8 cellular contexts compared by ENCODE assay signal in the genomic region with DNA sequence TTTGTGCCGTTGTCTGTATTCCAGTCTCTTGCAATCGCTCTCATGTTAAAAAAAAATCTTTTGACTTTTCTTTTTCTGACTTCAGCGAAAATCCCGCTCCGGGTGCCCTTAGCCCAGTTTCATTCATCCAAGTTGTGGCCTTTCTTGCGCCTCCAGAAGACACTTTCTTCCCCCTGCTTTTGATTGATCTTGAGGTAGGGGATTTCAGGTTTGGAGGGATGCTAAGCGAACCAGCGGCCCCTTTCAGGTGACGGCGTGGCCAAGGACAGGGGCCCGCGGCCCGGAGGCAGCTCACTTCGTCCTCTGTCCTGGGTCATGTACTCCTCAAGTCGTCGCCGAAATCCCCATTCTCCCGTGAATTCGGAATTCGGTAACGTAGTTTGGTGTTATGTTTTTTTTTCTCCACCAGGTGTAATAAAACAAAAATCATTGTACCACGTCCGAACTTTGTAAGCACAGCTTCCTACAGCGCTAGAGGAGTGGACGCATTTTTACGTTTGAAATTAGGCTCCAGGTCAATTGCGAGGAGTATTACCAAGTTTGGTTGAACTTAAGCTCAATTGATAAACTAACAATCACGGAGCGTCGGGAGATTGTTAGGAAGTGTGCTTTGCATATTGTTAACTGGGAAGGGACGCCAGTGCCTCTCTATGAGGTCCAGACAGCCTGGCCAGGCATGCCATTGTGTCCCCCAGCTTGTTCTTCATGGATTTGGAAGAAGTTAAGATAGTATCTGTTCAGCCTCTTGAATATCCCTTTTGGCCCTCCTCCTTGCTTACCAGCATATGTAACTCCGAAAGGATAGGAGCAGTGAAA. TPM values are rescaled to one million over a fixed set of nuclear protein-coding genes. Genes with fewer than 3 reads are reported as not detected.
A peak's percentile ranks its signal among the peaks of the same experiment; 100 is the strongest.
DNase-seq lines count a peak whose midpoint lies in the region; ATAC-seq and TF ChIP-seq lines count a peak whose summit lies in the region.

No MANE protein-coding gene starts in this region.

- H3K4me2 ChIP-seq in mammary epithelial cell (ENCODE audit: insufficient read depth, low read depth, low read length) = peak overlapping the region; percentile 93

- peak overlapping the region; percentile 72 for H3K27ac ChIP-seq in mammary epithelial cell (ENCODE audit: insufficient read depth, low read depth, low read length)
- peak overlapping the region; percentile 77 to 95 for H3K27ac ChIP-seq in lung (ENCODE audit: low read depth in 1 of 2, low read length in 1 of 2)
- peak overlapping the region; percentile 48 for H3K27ac ChIP-seq in upper lobe of right lung

- ATAC-seq in lung (ENCODE audit: insufficient read depth, low FRiP score) (no peak), upper lobe of right lung (no peak), esophagus mucosa (no peak)

- TF ChIP-seq CTCF in mammary epithelial cell (conservative IDR thresholded peaks at IDR 0.05 in 1 of 2, IDR thresholded peaks at IDR 0.05 in 1 of 2; ENCODE audit: extremely low read depth in 1 of 2, insufficient read depth in 1 of 2, low read depth in 1 of 2, low read length in 2 of 2) (peak; percentile 5 to 6), lung (IDR thresholded peaks at IDR 0.05; ENCODE audit: control extremely low read depth, extremely low read depth) (no peak), upper lobe of right lung (IDR thresholded peaks at IDR 0.05) (no peak)

- H2AFZ ChIP-seq in mammary epithelial cell (ENCODE audit: low read depth, low read length) = peak overlapping the region; percentile 87

- H3K9me3 ChIP-seq in MG63 = no peaks in the 10 kb centered on the region
- H3K9me3 ChIP-seq in mammary epithelial cell (replicated peaks; ENCODE audit: insufficient read depth, low read length) = no peaks in the 10 kb centered on the region
- no peaks in the 10 kb centered on the region for H3K9me3 ChIP-seq in lung (ENCODE audit: control insufficient read depth in 2 of 2, insufficient read depth in 1 of 2, low read length in 1 of 2)
- no peaks in the 10 kb centered on the region for H3K9me3 ChIP-seq in upper lobe of right lung

- H4K20me1 ChIP-seq in mammary epithelial cell (ENCODE audit: insufficient read depth, low read length) = no peaks in the 10 kb centered on the region

- WGBS in mammary epithelial cell (ENCODE audit: low coverage, missing lambda C conversion rate) = 5% methylated on average over 28 of the region's 32 CpGs
- WGBS in lung, 2 donors = 27 to 44% methylated on average over 32 of the region's 32 CpGs

- H3K4me1 ChIP-seq in mammary epithelial cell (ENCODE audit: insufficient read depth, low read length) (peaks cover 21% of the 10 kb centered on the region), lung (ENCODE audit: control insufficient read depth in 2 of 2, insufficient read depth in 2 of 2, low read length in 2 of 2) (peaks cover 5 to 23% of the 10 kb centered on the region in 2 donors), upper lobe of right lung (peaks cover 26% of the 10 kb centered on the region)

- peak; percentile 9 for DNase-seq in EH (ENCODE audit: low read depth)
- no peak for DNase-seq in MG63
- peak; percentile 38 for DNase-seq in mammary epithelial cell
- no peak for DNase-seq in lung (ENCODE audit: low spot score)
- DNase-seq in upper lobe of right lung = no peak
- no peak for DNase-seq in D341Med (ENCODE audit: low spot score)
- DNase-seq in activated CD4-positive, CD25-positive, alpha-beta regulatory T cell (lab: John Stamatoyannopoulos, UW) = no peak

- no peaks in the 10 kb centered on the region for H3K27me3 ChIP-seq in MG63
- H3K27me3 ChIP-seq in mammary epithelial cell (ENCODE audit: insufficient read depth, low read length) = no peaks in the 10 kb centered on the region
- H3K27me3 ChIP-seq in lung (ENCODE audit: control insufficient read depth, insufficient read depth) = no peaks in the 10 kb centered on the region
- no peaks in the 10 kb centered on the region for H3K27me3 ChIP-seq in upper lobe of right lung

- in situ Hi-C loops in mammary epithelial cell (cut with MboI; ENCODE audit: low sequenced_read_pairs in 2 of 2) = no loop called here

- H3K36me3 ChIP-seq in MG63 (peaks cover 29% of the 10 kb centered on the region), mammary epithelial cell (ENCODE audit: insufficient read depth, low read length) (no peaks in the 10 kb centered on the region), lung (ENCODE audit: control insufficient read depth in 2 of 2, insufficient read depth in 2 of 2, low read length in 2 of 2) (peaks cover 0 to 1% of the 10 kb centered on the region in 2 donors), upper lobe of right lung (no peaks in the 10 kb centered on the region)

- peak overlapping the region; percentile 72 for H3K4me3 ChIP-seq in MG63
- peak overlapping the region; percentile 88 to 90 (median 88) for H3K4me3 ChIP-seq in mammary epithelial cell (replicated peaks in 1 of 3; ENCODE audit: insufficient read depth in 1 of 3, low read depth in 2 of 3, low read length in 3 of 3)
- peak overlapping the region; percentile 91 for H3K4me3 ChIP-seq in lung
- H3K4me3 ChIP-seq in upper lobe of right lung = peak overlapping the region; percentile 62

- peaks cover 49% of the 10 kb centered on the region for H3K79me2 ChIP-seq in mammary epithelial cell (ENCODE audit: insufficient read depth, low read length)

- H3K9ac ChIP-seq in mammary epithelial cell (ENCODE audit: insufficient read depth, low read length) = peak overlapping the region; percentile 91

- BruUV-seq in mammary epithelial cell (replicated peaks; lab: Mats Ljungman, UMichigan) = TSS peak; percentile 33

- intact Hi-C loops in mammary epithelial cell (cut with micrococcal nuclease) (loop anchor here (2.0 to 10.0 kb wide), 6 partner anchors 38 to 170 kb away; no protein-coding TSS in a partner anchor), upper lobe of right lung (cut with DNase I) (no loop called here)

- CTCF ChIA-PET in mammary epithelial cell (lab: Charles Lee; ENCODE audit: low non-redundant PET) = interaction anchor here (0.6 to 0.7 kb wide), 2 partner anchors 39 to 273 kb away, joined by 3 to 4 read pairs; no protein-coding TSS in a partner anchor

- dilution Hi-C loops in mammary epithelial cell (cut with HindIII; ENCODE audit: low sequenced_read_pairs) = no loop called here

RNA-seq across cellular contexts. Expression of a gene that starts 1.1 kb away (rescaled TPM):
- 32.1 and 46.4 TPM in 2 replicates for total RNA-seq in MG63 (2014; rRNA removed; shearing (Covaris generic); ENCODE audit: low replicate concordance)
- total RNA-seq in mammary epithelial cell (10 to 100 TPM; 10.2 to 65.9 TPM), lung (10 to 100 TPM; 28.4 to 38.3 TPM), upper lobe of right lung (57.6 TPM), esophagus mucosa (31.0 TPM)
- polyA plus RNA-seq in mammary epithelial cell (40.4 TPM), lung (10 to 100 TPM; 35.9 to 73.9 TPM)
- 26.4 TPM for polyA minus RNA-seq in mammary epithelial cell

RNA-seq across cellular contexts. Expression of a gene that starts 1.1 kb away (rescaled TPM):
- total RNA-seq in MG63 (2014; rRNA removed; shearing (Covaris generic); ENCODE audit: low replicate concordance) = 14.0 and 24.3 TPM in 2 replicates
- total RNA-seq in mammary epithelial cell (10 to 100 TPM; 10.8 to 17.5 TPM), lung (10 to 100 TPM; 10.9 to 49.1 TPM), upper lobe of right lung (24.1 TPM), esophagus mucosa (5.6 TPM)
- polyA plus RNA-seq in mammary epithelial cell (2.7 TPM), lung (1 to 10 TPM; 1.8 to 3.1 TPM)
- polyA minus RNA-seq in mammary epithelial cell = 13.9 TPM

Comparison
In these comparisons a context has a peak if more than half of its experiments do, and no peak if none do; other contexts are left out.
1. DNase-seq: peak in EH (single experiment) and mammary epithelial cell (single experiment); none in MG63 (single experiment), lung (single experiment), upper lobe of right lung (single experiment), D341Med (single experiment) and activated CD4-positive, CD25-positive, alpha-beta regulatory T cell (0 of 4).
2. CTCF ChIP-seq: peak in mammary epithelial cell (2 of 2); none in lung (single experiment) and upper lobe of right lung (single experiment).
3. Peak in every context shown above with its lines, with median percentiles within 50 percentile points of each other: H3K4me3 ChIP-seq and H3K27ac ChIP-seq.